Comparison of ENCODE assay signal across 8 cellular contexts in genomic region chr10:91694170-91694794, GRCh38.
DNase-seq lines count a peak whose midpoint lies in the region; ATAC-seq and TF ChIP-seq lines count a peak whose summit lies in the region.

No MANE protein-coding gene starts in this region.

- DNase-seq in NCI-H1436 (lab: John Stamatoyannopoulos, UW) (peak; percentile 10), NCI-H1436 treated with DMSO at 0.1 percent for 48 hours (lab: John Stamatoyannopoulos, UW) (no peak), HPDE6-E6E7 (ENCODE audit: extremely low spot score) (peak; percentile 35), kidney glomerular epithelial cell (lab: John Stamatoyannopoulos, UW) (peak; percentile 39), dedifferentiated amniotic fluid mesenchymal stem cell (ENCODE audit: extremely low spot score) (no peak), T1000 (lab: John Stamatoyannopoulos, UW) (no peak)

- no peak for ATAC-seq in HG02798 (IDR thresholded peaks at IDR 0.05; ENCODE audit: poor library complexity, unreplicated experiment)

- peak; percentile 59; the same call in 1 of the 2 replicates for TF ChIP-seq CTCF in WI38 (IDR thresholded peaks at IDR 0.05; ENCODE audit: low read depth, low read length)

- H3K4me3 ChIP-seq in WI38 (ENCODE audit: low read depth, low read length) = no peak overlapping the region

Comparison
In these comparisons a context has a peak if more than half of its experiments do, and no peak if none do; other contexts are left out.
1. DNase-seq: peak in NCI-H1436 (single experiment), HPDE6-E6E7 (single experiment) and kidney glomerular epithelial cell (single experiment); none in NCI-H1436 treated with DMSO at 0.1 percent for 48 hours (single experiment), dedifferentiated amniotic fluid mesenchymal stem cell (single experiment) and T1000 (single experiment).